9 cellular contexts compared by ENCODE assay signal in genomic region chr16:4660454-4661007, GRCh38. TPM values are rescaled to one million over a fixed set of nuclear protein-coding genes. Genes with fewer than 3 reads are reported as not detected.
DNase-seq lines count a peak whose midpoint lies in the region; ATAC-seq and TF ChIP-seq lines count a peak whose summit lies in the region.
"Had no signal": no experiment of that assay in that cellular context is flagged by ENCODE, and none has a peak within 500 bp of the region (broad histone marks: within the 10 kb centered on the region; RNA-seq: fewer than 3 reads in every experiment).

No MANE protein-coding gene starts in this region.

- peaks cover 35% of the 10 kb centered on the region for H3K36me3 Mint-ChIP-seq in activated CD8-positive, alpha-beta T cell treated with anti-CD3 and anti-CD28 coated beads, Interleukin-2, amount 10 ng/mL, durations not matched to agents 7 days and 5 days (ENCODE audit: low read depth)

- H3K9me3 Mint-ChIP-seq in activated CD8-positive, alpha-beta T cell treated with anti-CD3 and anti-CD28 coated beads, Interleukin-2, amount 10 ng/mL, durations not matched to agents 7 days and 5 days (ENCODE audit: insufficient read depth), result no peaks in the 10 kb centered on the region

- TF ChIP-seq CTCF in A673 (conservative IDR thresholded peaks at IDR 0.05; ENCODE audit: low read depth, low read length) (no peak), HL-60 (IDR thresholded peaks at IDR 0.05; ENCODE audit: insufficient read depth, low read length) (no peak), omental fat pad (IDR thresholded peaks at IDR 0.05) (no peak), uterus (IDR thresholded peaks at IDR 0.05) (no peak)

- H3K27me3 ChIP-seq in A673 (replicated peaks; ENCODE audit: insufficient read depth, low read depth, low read length, poor library complexity), result no peaks in the 10 kb centered on the region
- no peaks in the 10 kb centered on the region for H3K27me3 ChIP-seq in HL-60 (ENCODE audit: insufficient read depth, poor library complexity, severe bottlenecking)
- no peaks in the 10 kb centered on the region for H3K27me3 ChIP-seq in uterus

- peak overlapping the region; percentile 92 for H3K27ac Mint-ChIP-seq in activated CD8-positive, alpha-beta T cell treated with anti-CD3 and anti-CD28 coated beads, Interleukin-2, amount 10 ng/mL, durations not matched to agents 7 days and 5 days

- H3K36me3 ChIP-seq in A673 (ENCODE audit: insufficient read depth, low read length, poor library complexity, severe bottlenecking) (no peaks in the 10 kb centered on the region), uterus (no peaks in the 10 kb centered on the region)

- H3K27ac ChIP-seq in A673 (ENCODE audit: low read depth, low read length, poor library complexity, severe bottlenecking), result no peak overlapping the region
- H3K27ac ChIP-seq in HL-60 (replicated peaks), result peak overlapping the region; percentile 95
- peak overlapping the region; percentile 22 to 59 for H3K27ac ChIP-seq in uterus
- H3K27ac ChIP-seq: thoracic aorta had no signal

- no TSS peak for BruUV-seq in A673 (replicated peaks; lab: Mats Ljungman, UMichigan)

- H3K4me3 Mint-ChIP-seq in activated CD8-positive, alpha-beta T cell treated with anti-CD3 and anti-CD28 coated beads, Interleukin-2, amount 10 ng/mL, durations not matched to agents 7 days and 5 days, result peak overlapping the region; percentile 42

- H3K4me1 Mint-ChIP-seq in activated CD8-positive, alpha-beta T cell treated with anti-CD3 and anti-CD28 coated beads, Interleukin-2, amount 10 ng/mL, durations not matched to agents 7 days and 5 days (ENCODE audit: low read depth), result peaks cover 68% of the 10 kb centered on the region

- CTCF ChIA-PET in A673 (lab: Charles Lee), result no interaction called here
- CTCF ChIA-PET in activated CD8-positive, alpha-beta T cell treated with anti-CD3 and anti-CD28 coated beads, Interleukin-2, amount 10 ng/mL, durations not matched to agents 7 days and 5 days (lab: Charles Lee), result interaction anchor here (0.9 to 2.8 kb wide), 7 partner anchors 9 to 155 kb away, joined by 3 to 18 read pairs (median 4); partner anchors contain the start of gene MGRN1

- ATAC-seq in activated CD8-positive, alpha-beta T cell treated with anti-CD3 and anti-CD28 coated beads, Interleukin-2, amount 10 ng/mL, durations not matched to agents 7 days and 5 days, result peak; percentile 78
- peak; percentile 81 for ATAC-seq in omental fat pad (ENCODE audit: low FRiP score)

- H3K9me3 ChIP-seq in A673 (ENCODE audit: low read depth, low read length, poor library complexity, severe bottlenecking) (no peaks in the 10 kb centered on the region), uterus (no peaks in the 10 kb centered on the region)
- H3K9me3 ChIP-seq: thoracic aorta had no signal

- TF ChIP-seq POLR2A in uterus (IDR thresholded peaks at IDR 0.05), result no peak

- intact Hi-C loops in A673 (cut with micrococcal nuclease; ENCODE audit: unreplicated experiment) (no loop called here), uterus (cut with DNase I; ENCODE audit: low total_unique reads) (no loop called here)

- no peaks in the 10 kb centered on the region for H3K27me3 Mint-ChIP-seq in activated CD8-positive, alpha-beta T cell treated with anti-CD3 and anti-CD28 coated beads, Interleukin-2, amount 10 ng/mL, durations not matched to agents 7 days and 5 days (ENCODE audit: low read depth)

- H3K4me3 ChIP-seq in A673 (ENCODE audit: low read depth, low read length, poor library complexity, severe bottlenecking) (no peak overlapping the region), HL-60 (replicated peaks; ENCODE audit: insufficient read depth, low read length) (no peak overlapping the region), uterus (no peak overlapping the region)
- H3K4me3 ChIP-seq: thoracic aorta had no signal

- H3K4me1 ChIP-seq in A673 (ENCODE audit: insufficient read depth, low read length, poor library complexity, severe bottlenecking), result no peaks in the 10 kb centered on the region
- H3K4me1 ChIP-seq in uterus, result peaks cover 0 to 12% of the 10 kb centered on the region in 2 donors

- peak; percentile 38 for DNase-seq in A673 (ENCODE audit: low spot score)
- DNase-seq in HL-60 (ENCODE audit: low read depth in 1 of 2, low spot score in 1 of 2), result no peak
- peak; percentile 87 for DNase-seq in activated CD8-positive, alpha-beta T cell treated with anti-CD3 and anti-CD28 coated beads, Interleukin-2, amount 10 ng/mL, durations not matched to agents 7 days and 5 days
- peak; percentile 55 for DNase-seq in effector CD4-positive, alpha-beta T cell
- DNase-seq in omental fat pad (ENCODE audit: low spot score), result peak; percentile 58
- DNase-seq in uterus, result peak; percentile 71 to 78
- no peak for DNase-seq in NCI-H510A (lab: John Stamatoyannopoulos, UW)
- DNase-seq in NCI-H82 treated with DMSO at 0.1 percent for 48 hours (lab: John Stamatoyannopoulos, UW; ENCODE audit: unreplicated experiment), result no peak

- POLR2A ChIA-PET in A673 (lab: Charles Lee; ENCODE audit: low non-redundant PET), result interaction anchor here (0.6 kb wide), 1 partner anchor 162 kb away, joined by 3 read pairs; no protein-coding TSS in a partner anchor
- POLR2A ChIA-PET in activated CD8-positive, alpha-beta T cell treated with anti-CD3 and anti-CD28 coated beads, Interleukin-2, amount 10 ng/mL, durations not matched to agents 7 days and 5 days (lab: Charles Lee), result interaction anchor here (1.0 to 1.5 kb wide), 3 partner anchors 9 to 44 kb away, joined by 3 to 4 read pairs (median 4); no protein-coding TSS in a partner anchor

RNA-seq across cellular contexts. Expression of gene NUDT16L1, which starts 32.8 kb away (rescaled TPM):
- total RNA-seq in A673 (2021) (29.7 and 33.8 TPM in 2 replicates), omental fat pad (10 to 100 TPM; 12.4 to 26.8 (median 20.9) TPM), uterus (10 to 100 TPM; 15.4 to 48.3 (median 33.1) TPM)
- 10 to 100 TPM; 32.6 to 36.2 TPM for total RNA-seq in activated CD8-positive, alpha-beta T cell treated with anti-CD3 and anti-CD28 coated beads, Interleukin-2, amount 10 ng/mL, durations not matched to agents 7 days and 5 days

RNA-seq across cellular contexts. Expression of gene MGRN1, which starts 35.9 kb away (rescaled TPM):
- total RNA-seq in A673 (2021) (54.6 and 61.4 TPM in 2 replicates), omental fat pad (10 to 100 TPM; 26.4 to 51.8 (median 31.4) TPM), uterus (100 to 1,000 TPM in 1 of 4 donors, 10 to 100 TPM in 3; 19.0 to 107 (median 68.6) TPM)
- total RNA-seq in activated CD8-positive, alpha-beta T cell treated with anti-CD3 and anti-CD28 coated beads, Interleukin-2, amount 10 ng/mL, durations not matched to agents 7 days and 5 days, result 10 to 100 TPM; 77.3 to 80.6 TPM

RNA-seq across cellular contexts. Expression of gene UBALD1, which starts 45.8 kb away (rescaled TPM):
- total RNA-seq in A673 (2021) (36.3 and 36.5 TPM in 2 replicates), omental fat pad (10 to 100 TPM in 1 of 4 donors, 1 to 10 TPM in 3; 5.5 to 16.3 (median 6.7) TPM), uterus (10 to 100 TPM in 2 of 4 donors, 1 to 10 TPM in 1, not detected in 1; 2.8 to 31.1 (median 23.5) TPM)
- 10 to 100 TPM; 15.0 to 18.9 TPM for total RNA-seq in activated CD8-positive, alpha-beta T cell treated with anti-CD3 and anti-CD28 coated beads, Interleukin-2, amount 10 ng/mL, durations not matched to agents 7 days and 5 days

Comparison
In these comparisons a context has a peak if more than half of its experiments do, and no peak if none do; other contexts are left out.
1. DNase-seq: peak in A673 (single experiment), activated CD8-positive, alpha-beta T cell treated with anti-CD3 and anti-CD28 coated beads, Interleukin-2, amount 10 ng/mL, durations not matched to agents 7 days and 5 days (single experiment), effector CD4-positive, alpha-beta T cell (single experiment), omental fat pad (single experiment) and uterus (2 of 2); none in HL-60 (0 of 2), NCI-H510A (single experiment) and NCI-H82 treated with DMSO at 0.1 percent for 48 hours (single experiment).